8 cellular contexts compared by ENCODE assay signal in genomic region chr10:6647811-6648526, GRCh38.
DNase-seq lines count a peak whose midpoint lies in the region; ATAC-seq and TF ChIP-seq lines count a peak whose summit lies in the region.

No MANE protein-coding gene starts in this region.

- H2AFZ ChIP-seq in hepatocyte = no peak overlapping the region

- peak; percentile 69 for DNase-seq in RWPE1 (ENCODE audit: low spot score)
- DNase-seq in activated gamma-delta T cell treated with anti-CD3 and anti-CD28 coated beads, Interleukin-2, amount 50 U/mL, for 16 hours (ENCODE audit: low read depth) = peak; percentile 62
- DNase-seq in hepatocyte (ENCODE audit: low spot score) = peak; percentile 67
- DNase-seq in stimulated activated CD4-positive, alpha-beta T cell treated with anti-CD3 and anti-CD28 coated beads, Interleukin-1b, Interleukin-23, amount 100 ng/mL, for 24 hours (ENCODE audit: low read depth in 4 of 4, low spot score in 1 of 4) = peak; percentile 48 to 64 (median 54)
- no peak for DNase-seq in NCI-H446 (lab: John Stamatoyannopoulos, UW)
- no peak for DNase-seq in cerebellum (ENCODE audit: low spot score)

- H3K4me1 ChIP-seq in hepatocyte (ENCODE audit: insufficient read depth) = no peaks in the 10 kb centered on the region

- ATAC-seq in HG02870 (IDR thresholded peaks at IDR 0.05; ENCODE audit: unreplicated experiment) = peak; percentile 66

- WGBS in hepatocyte (ENCODE audit: low lambda C conversion rate, missing lambda C conversion rate) = 55% methylated on average over 13 of the region's 13 CpGs

- POLR2A ChIA-PET in RWPE1 (lab: Yijun Ruan, JAX; ENCODE audit: low non-redundant PET) = no interaction called here

- H3K9me2 ChIP-seq in hepatocyte (replicated peaks; ENCODE audit: insufficient read depth) = no peaks in the 10 kb centered on the region

- H3K79me2 ChIP-seq in hepatocyte = no peaks in the 10 kb centered on the region

- H3K4me3 ChIP-seq in GM12875 (ENCODE audit: low read depth, low read length) = no peak overlapping the region
- H3K4me3 ChIP-seq in hepatocyte = no peak overlapping the region

- no peaks in the 10 kb centered on the region for H3K36me3 ChIP-seq in hepatocyte (replicated peaks; ENCODE audit: insufficient read depth, low read depth)

- no peaks in the 10 kb centered on the region for H4K20me1 ChIP-seq in hepatocyte (ENCODE audit: insufficient read depth, poor library complexity, severe bottlenecking)

- H3K27ac ChIP-seq in RWPE1 = no peak overlapping the region
- no peak overlapping the region for H3K27ac ChIP-seq in hepatocyte

- H3K27me3 ChIP-seq in hepatocyte = peaks cover 9% of the 10 kb centered on the region

- TF ChIP-seq CTCF in GM12875 (IDR thresholded peaks at IDR 0.05; ENCODE audit: borderline replicate concordance, insufficient read depth, low read depth, low read length) (peak; percentile 83), RWPE1 (conservative IDR thresholded peaks at IDR 0.05; ENCODE audit: low read depth) (peak; percentile 76), hepatocyte (IDR thresholded peaks at IDR 0.05; ENCODE audit: poor library complexity) (peak; percentile 53)

- CTCF ChIA-PET in RWPE1 (lab: Yijun Ruan, JAX) = interaction anchor here (0.6 to 1.0 kb wide), 12 partner anchors 8 to 538 kb away, joined by 3 to 10 read pairs (median 4); no protein-coding TSS in a partner anchor

- no peak overlapping the region for H3K4me2 ChIP-seq in hepatocyte

- no peaks in the 10 kb centered on the region for H3K9me3 ChIP-seq in hepatocyte (ENCODE audit: low read depth)

Comparison
In these comparisons a context has a peak if more than half of its experiments do, and no peak if none do; other contexts are left out.
1. DNase-seq: peak in RWPE1 (single experiment), activated gamma-delta T cell treated with anti-CD3 and anti-CD28 coated beads, Interleukin-2, amount 50 U/mL, for 16 hours (single experiment), hepatocyte (single experiment) and stimulated activated CD4-positive, alpha-beta T cell treated with anti-CD3 and anti-CD28 coated beads, Interleukin-1b, Interleukin-23, amount 100 ng/mL, for 24 hours (4 of 4); none in NCI-H446 (0 of 2) and cerebellum (single experiment).
2. Peak in every context shown above with its lines, with median percentiles within 50 percentile points of each other: CTCF ChIP-seq.